Comparison of ENCODE assay signal across 23 cellular contexts in the genomic region with DNA sequence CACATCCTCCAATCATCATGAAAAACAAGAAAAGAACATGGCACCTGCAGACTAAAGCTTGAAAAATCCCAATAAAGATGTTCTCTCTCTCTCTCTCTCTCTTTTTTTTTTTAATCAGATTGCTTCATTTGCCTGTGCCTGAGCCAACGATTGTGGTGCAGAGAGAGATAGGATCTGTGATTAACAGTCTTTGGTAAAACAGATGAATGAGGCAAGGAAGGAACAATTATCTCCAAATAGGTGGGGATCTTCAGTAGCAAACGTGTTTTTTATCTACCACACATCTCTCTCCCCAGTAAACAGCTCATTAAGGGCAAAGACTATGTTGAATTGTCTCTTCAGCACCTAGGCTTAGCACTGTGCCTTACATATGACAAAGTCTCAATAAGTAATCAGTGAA.
"Had no signal": no experiment of that assay in that cellular context is flagged by ENCODE, and none has a peak within 500 bp of the region (broad histone marks: within the 10 kb centered on the region; RNA-seq: fewer than 3 reads in every experiment).

No MANE protein-coding gene starts in this region.

- H3K27me3 ChIP-seq: breast epithelium had no signal

- H3K27ac ChIP-seq: breast epithelium, SK-N-MC had no signal

- ATAC-seq: activated CD4-positive, CD25-positive, alpha-beta regulatory T cell treated with anti-CD3 and anti-CD28 coated beads, Interleukin-2, amount 50 U/mL, for 24 hours; activated CD8-positive, alpha-beta memory T cell treated with anti-CD3 and anti-CD28 coated beads, Interleukin-2, amount 10 ng/mL, durations not matched to agents 7 days and 5 days; Right ventricle myocardium inferior had no signal

- DNase-seq: activated CD4-positive, alpha-beta T cell treated with anti-CD3 and anti-CD28 coated beads for 48 hours; activated CD4-positive, alpha-beta T cell treated with anti-CD3 and anti-CD28 coated beads, Interleukin-2, amount 50 U/mL, for 48 hours; activated CD8-positive, alpha-beta memory T cell treated with anti-CD3 and anti-CD28 coated beads, Interleukin-2, amount 10 ng/mL, durations not matched to agents 7 days and 5 days; activated gamma-delta T cell; activated naive CD4-positive, alpha-beta T cell treated with anti-CD3 and anti-CD28 coated beads for 36 hours; activated T-cell treated with anti-CD3 and anti-CD28 coated beads, Interleukin-2, amount 50 U/mL, for 24 hours; anterior cingulate cortex; caudate nucleus; KBM-7; NCI-H1092; NCI-H1417; NCI-H1930; NCI-H2171 treated with DMSO at 0.1 percent for 48 hours; NCI-H226; NCI-H526 treated with DMSO at 0.1 percent for 48 hours; NCI-H82; RPMI8226; SW 1271 had no signal

- H3K4me3 Mint-ChIP-seq: activated CD8-positive, alpha-beta memory T cell treated with anti-CD3 and anti-CD28 coated beads, Interleukin-2, amount 10 ng/mL, durations not matched to agents 7 days and 5 days; activated naive CD4-positive, alpha-beta T cell treated with anti-CD3 and anti-CD28 coated beads for 36 hours; activated naive CD8-positive, alpha-beta T cell; activated T-cell treated with anti-CD3 and anti-CD28 coated beads, Interleukin-2, amount 50 U/mL, for 24 hours had no signal

- H3K27ac Mint-ChIP-seq: activated CD8-positive, alpha-beta memory T cell treated with anti-CD3 and anti-CD28 coated beads, Interleukin-2, amount 10 ng/mL, durations not matched to agents 7 days and 5 days; activated naive CD4-positive, alpha-beta T cell treated with anti-CD3 and anti-CD28 coated beads for 36 hours; activated naive CD8-positive, alpha-beta T cell; activated T-cell treated with anti-CD3 and anti-CD28 coated beads, Interleukin-2, amount 50 U/mL, for 24 hours had no signal

- H3K36me3 ChIP-seq: breast epithelium had no signal

- H3K4me3 ChIP-seq: breast epithelium, SK-N-MC had no signal
